In the genomic region with DNA sequence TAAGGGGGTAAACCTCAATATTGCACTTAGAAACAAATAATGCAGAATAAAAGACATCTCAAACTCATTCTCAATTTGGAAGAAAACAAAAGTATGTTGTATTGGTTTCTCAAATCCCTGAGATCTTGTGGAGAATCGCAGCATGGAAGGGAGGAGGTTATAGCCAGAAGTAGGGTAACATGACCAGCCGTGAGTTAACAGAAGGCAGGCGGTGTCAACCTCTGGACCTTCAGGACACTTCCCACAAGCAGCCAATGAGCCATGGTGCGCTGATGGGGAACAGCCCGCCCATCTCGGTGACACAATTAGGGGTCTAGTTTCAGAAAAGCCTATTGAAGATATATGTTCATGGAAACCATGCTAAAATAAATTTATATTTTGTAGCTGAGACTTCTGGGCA, we compare ENCODE assay signal across 31 cellular contexts.
"Had no signal": no experiment of that assay in that cellular context is flagged by ENCODE, and none has a peak within 500 bp of the region (broad histone marks: within the 10 kb centered on the region; RNA-seq: fewer than 3 reads in every experiment).

No MANE protein-coding gene starts in this region.

- H3K9me3 Mint-ChIP-seq: activated B cell treated with CpG ODN at 0.5 μM for 24 hours; activated CD8-positive, alpha-beta T cell treated with anti-CD3 and anti-CD28 coated beads for 36 hours; activated T-cell treated with anti-CD3 and anti-CD28 coated beads, Interleukin-2, amount 50 U/mL, for 4 hours; activated T-helper 17 cell treated with anti-CD3 and anti-CD28 coated beads, Interleukin-2, amount 50 U/mL, for 72 hours; effector memory CD8-positive, alpha-beta T cell; T-helper 2 cell treated with Interferon-gamma antibody and Interleukin-4, amounts not matched to agents 5 μg/mL and 100 μg/mL, for 36 hours had no signal

- H3K36me3 Mint-ChIP-seq: activated naive CD8-positive, alpha-beta T cell had no signal

- H3K4me1 Mint-ChIP-seq: activated B cell treated with CpG ODN at 0.5 μM for 24 hours; activated T-helper 17 cell treated with anti-CD3 and anti-CD28 coated beads, Interleukin-2, amount 50 U/mL, for 72 hours had no signal

- H3K27ac Mint-ChIP-seq: activated B cell treated with CpG ODN at 0.5 μM for 24 hours; activated CD8-positive, alpha-beta T cell treated with anti-CD3 and anti-CD28 coated beads for 36 hours; activated naive CD8-positive, alpha-beta T cell; activated T-helper 17 cell treated with anti-CD3 and anti-CD28 coated beads, Interleukin-2, amount 50 U/mL, for 72 hours; effector memory CD8-positive, alpha-beta T cell; T-helper 17 cell; T-helper 2 cell treated with Interferon-gamma antibody and Interleukin-4, amounts not matched to agents 5 μg/mL and 100 μg/mL, for 36 hours had no signal

- FAIRE-seq: colon, endothelial cell of umbilical vein, frontal cortex had no signal

- H3K4me3 ChIP-seq: body of pancreas, esophagus squamous epithelium had no signal

- H3K36me3 ChIP-seq: esophagus squamous epithelium, WERI-Rb-1 had no signal

- ATAC-seq: activated CD4-positive, CD25-positive, alpha-beta regulatory T cell treated with anti-CD3 and anti-CD28 coated beads, Interleukin-2, amount 50 U/mL, for 24 hours; activated CD8-positive, alpha-beta T cell treated with anti-CD3 and anti-CD28 coated beads for 36 hours; activated T-cell treated with anti-CD3 and anti-CD28 coated beads, Interleukin-2, amount 50 U/mL, for 4 hours; activated T-helper 17 cell treated with anti-CD3 and anti-CD28 coated beads, Interleukin-2, amount 50 U/mL, for 72 hours; body of pancreas; effector memory CD8-positive, alpha-beta T cell; T-helper 17 cell had no signal

- H3K27me3 ChIP-seq: body of pancreas, esophagus squamous epithelium had no signal

- DNase-seq: activated B cell treated with CpG ODN at 0.5 μM for 24 hours; activated CD4-positive, alpha-beta T cell treated with anti-CD3 and anti-CD28 coated beads for 48 hours; activated CD4-positive, alpha-beta T cell treated with anti-CD3 and anti-CD28 coated beads, Interleukin-2, amount 50 U/mL, for 1 hour; activated CD4-positive, alpha-beta T cell treated with anti-CD3 and anti-CD28 coated beads, Interleukin-2, amount 50 U/mL, for 48 hours; activated CD8-positive, alpha-beta memory T cell treated with anti-CD3 and anti-CD28 coated beads for 24 hours; activated CD8-positive, alpha-beta T cell treated with anti-CD3 and anti-CD28 coated beads for 36 hours; activated effector memory CD4-positive, alpha-beta T cell treated with Interleukin-2 at 50 U/mL for 16 hours; activated gamma-delta T cell treated with Interleukin-2 at 50 U/mL for 16 hours; activated naive CD4-positive, alpha-beta T cell treated with anti-CD3 and anti-CD28 coated beads, Interleukin-2, amount 50 U/mL, for 16 hours; activated naive CD4-positive, alpha-beta T cell treated with Interleukin-2 at 50 U/mL for 16 hours; activated T-cell treated with anti-CD3 and anti-CD28 coated beads, Interleukin-2, amount 50 U/mL, for 4 hours; amniotic stem cell; anterior cingulate cortex; body of pancreas; caudate nucleus; cortex of kidney; effector CD4-positive, alpha-beta T cell; effector memory CD8-positive, alpha-beta T cell; esophagus squamous epithelium; glutamatergic neuron; T-helper 1 cell; T-helper 17 cell; WERI-Rb-1 had no signal

- H3K9me3 ChIP-seq: body of pancreas, esophagus squamous epithelium had no signal

- H3K27me3 Mint-ChIP-seq: activated naive CD8-positive, alpha-beta T cell had no signal

- H3K27ac ChIP-seq: body of pancreas, epithelial cell of prostate, esophagus squamous epithelium, WERI-Rb-1 had no signal

- H3K4me3 Mint-ChIP-seq: activated B cell treated with CpG ODN at 0.5 μM for 24 hours; activated CD8-positive, alpha-beta T cell treated with anti-CD3 and anti-CD28 coated beads for 36 hours; activated naive CD8-positive, alpha-beta T cell; activated T-cell treated with anti-CD3 and anti-CD28 coated beads, Interleukin-2, amount 50 U/mL, for 4 hours; activated T-helper 17 cell treated with anti-CD3 and anti-CD28 coated beads, Interleukin-2, amount 50 U/mL, for 72 hours; effector memory CD8-positive, alpha-beta T cell; T-helper 17 cell; T-helper 2 cell treated with Interferon-gamma antibody and Interleukin-4, amounts not matched to agents 5 μg/mL and 100 μg/mL, for 36 hours had no signal
